14 cellular contexts compared by ENCODE assay signal in genomic region chr15:22229971-22230815, GRCh38.
"Had no signal": no experiment of that assay in that cellular context is flagged by ENCODE, and none has a peak within 500 bp of the region (broad histone marks: within the 10 kb centered on the region; RNA-seq: fewer than 3 reads in every experiment).

No MANE protein-coding gene starts in this region.

- H3K4me1 Mint-ChIP-seq: activated naive CD4-positive, alpha-beta T cell treated with anti-CD3 and anti-CD28 coated beads, Interleukin-2, amount 50 U/mL, for 24 hours; nephron had no signal

- H3K27me3 ChIP-seq: esophagus muscularis mucosa, gastroesophageal sphincter, right atrium auricular region, tibial nerve, uterus had no signal

- H3K36me3 ChIP-seq: esophagus muscularis mucosa, gastroesophageal sphincter, heart right ventricle, prostate gland, right atrium auricular region, tibial nerve, uterus had no signal

- H3K27ac ChIP-seq: esophagus muscularis mucosa, gastroesophageal sphincter, heart right ventricle, prostate gland, right atrium auricular region, tibial nerve, uterus had no signal

- DNase-seq: effector CD4-positive, alpha-beta T cell; heart right ventricle; kidney glomerular epithelial cell; occipital lobe; uterus had no signal

- H3K4me3 Mint-ChIP-seq: activated naive CD4-positive, alpha-beta T cell treated with anti-CD3 and anti-CD28 coated beads, Interleukin-2, amount 50 U/mL, for 24 hours; nephron; stimulated activated naive CD8-positive, alpha-beta T cell treated with anti-CD3 and anti-CD28 coated beads, Interleukin-15, Interleukin-2, amounts not matched to agents 100 ng/mL and 50 ng/mL, for 24 hours; T-helper 1 cell treated with Interleukin-12 subunit alpha and Interleukin-12 subunit beta and Interleukin-4 antibody, amounts not matched to agents 30 μg/mL and 1 μg/mL, for 36 hours had no signal

- H3K4me1 ChIP-seq: esophagus muscularis mucosa, gastroesophageal sphincter, prostate gland, tibial nerve, uterus had no signal

- H3K9me3 ChIP-seq: gastroesophageal sphincter, prostate gland, right atrium auricular region, tibial nerve, uterus had no signal

- H3K27me3 Mint-ChIP-seq: activated naive CD4-positive, alpha-beta T cell treated with anti-CD3 and anti-CD28 coated beads, Interleukin-2, amount 50 U/mL, for 24 hours had no signal

- H3K27ac Mint-ChIP-seq: activated naive CD4-positive, alpha-beta T cell treated with anti-CD3 and anti-CD28 coated beads, Interleukin-2, amount 50 U/mL, for 24 hours; nephron; stimulated activated naive CD8-positive, alpha-beta T cell treated with anti-CD3 and anti-CD28 coated beads, Interleukin-15, Interleukin-2, amounts not matched to agents 100 ng/mL and 50 ng/mL, for 24 hours; T-helper 1 cell treated with Interleukin-12 subunit alpha and Interleukin-12 subunit beta and Interleukin-4 antibody, amounts not matched to agents 30 μg/mL and 1 μg/mL, for 36 hours had no signal

- H3K36me3 Mint-ChIP-seq: activated naive CD4-positive, alpha-beta T cell treated with anti-CD3 and anti-CD28 coated beads, Interleukin-2, amount 50 U/mL, for 24 hours had no signal

- H3K9me3 Mint-ChIP-seq: activated naive CD4-positive, alpha-beta T cell treated with anti-CD3 and anti-CD28 coated beads, Interleukin-2, amount 50 U/mL, for 24 hours; stimulated activated naive CD8-positive, alpha-beta T cell treated with anti-CD3 and anti-CD28 coated beads, Interleukin-15, Interleukin-2, amounts not matched to agents 100 ng/mL and 50 ng/mL, for 24 hours; T-helper 1 cell treated with Interleukin-12 subunit alpha and Interleukin-12 subunit beta and Interleukin-4 antibody, amounts not matched to agents 30 μg/mL and 1 μg/mL, for 36 hours had no signal

- H3K4me3 ChIP-seq: esophagus muscularis mucosa, gastroesophageal sphincter, heart right ventricle, prostate gland, right atrium auricular region, tibial nerve, uterus had no signal
